1 cellular context compared by ENCODE assay signal in the genomic region with DNA sequence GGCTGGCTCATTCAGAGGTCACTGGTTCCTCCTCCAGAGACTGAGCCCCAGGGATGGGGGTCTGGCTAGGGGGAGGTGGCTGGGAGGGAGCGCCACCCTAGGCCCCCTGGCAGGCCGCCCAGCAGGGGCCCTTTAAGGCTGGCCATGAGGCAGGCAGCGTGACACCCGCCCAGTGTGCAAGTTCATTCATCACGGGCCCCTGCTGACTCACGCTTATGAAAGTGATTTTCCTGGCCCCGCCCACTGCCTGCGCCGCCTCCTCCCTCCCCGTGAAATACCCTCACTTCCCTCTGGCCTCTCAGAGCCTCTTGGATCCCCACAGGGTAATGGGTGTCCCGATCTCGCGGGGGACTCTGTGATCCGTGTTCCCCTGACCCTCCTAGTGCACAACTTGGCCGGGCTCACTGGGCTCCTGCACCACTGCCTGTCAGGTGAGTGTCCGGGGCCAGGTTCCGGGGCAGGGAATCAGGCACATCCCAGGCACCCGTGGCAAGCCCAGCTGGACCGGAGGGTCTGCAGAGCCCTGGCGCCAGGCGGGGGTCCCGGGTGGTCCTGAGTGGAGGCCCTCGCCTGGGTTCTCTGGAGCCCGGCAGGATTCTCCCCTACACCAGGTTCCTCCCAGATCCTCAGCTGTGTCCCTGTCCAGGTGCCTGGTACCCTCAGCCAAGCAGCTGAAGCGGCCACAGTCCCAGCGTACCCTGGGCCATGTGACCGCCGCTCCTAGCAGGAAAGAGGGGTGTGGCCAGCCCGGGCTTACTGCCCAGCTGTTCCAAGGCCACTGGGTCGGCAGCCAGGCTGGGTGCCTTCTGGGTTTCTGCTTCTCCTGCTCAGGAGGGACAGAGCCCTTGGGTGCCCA.
A peak's percentile ranks its signal among the peaks of the same experiment; 100 is the strongest.
TF ChIP-seq lines count a peak whose summit lies in the region.

A gene with protein sequence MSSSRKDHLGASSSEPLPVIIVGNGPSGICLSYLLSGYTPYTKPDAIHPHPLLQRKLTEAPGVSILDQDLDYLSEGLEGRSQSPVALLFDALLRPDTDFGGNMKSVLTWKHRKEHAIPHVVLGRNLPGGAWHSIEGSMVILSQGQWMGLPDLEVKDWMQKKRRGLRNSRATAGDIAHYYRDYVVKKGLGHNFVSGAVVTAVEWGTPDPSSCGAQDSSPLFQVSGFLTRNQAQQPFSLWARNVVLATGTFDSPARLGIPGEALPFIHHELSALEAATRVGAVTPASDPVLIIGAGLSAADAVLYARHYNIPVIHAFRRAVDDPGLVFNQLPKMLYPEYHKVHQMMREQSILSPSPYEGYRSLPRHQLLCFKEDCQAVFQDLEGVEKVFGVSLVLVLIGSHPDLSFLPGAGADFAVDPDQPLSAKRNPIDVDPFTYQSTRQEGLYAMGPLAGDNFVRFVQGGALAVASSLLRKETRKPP (plus strand): TSS at position 301 of the 856 bp plus-strand sequence. CDS start 4,432 bp downstream, outside the sequence.

TF ChIP-seq in HepG2, 621 proteins besides CTCF, POLR2A, EP300 and RAD21 (continued from another document and continues in another):
- TF ChIP-seq, protein P1, sequence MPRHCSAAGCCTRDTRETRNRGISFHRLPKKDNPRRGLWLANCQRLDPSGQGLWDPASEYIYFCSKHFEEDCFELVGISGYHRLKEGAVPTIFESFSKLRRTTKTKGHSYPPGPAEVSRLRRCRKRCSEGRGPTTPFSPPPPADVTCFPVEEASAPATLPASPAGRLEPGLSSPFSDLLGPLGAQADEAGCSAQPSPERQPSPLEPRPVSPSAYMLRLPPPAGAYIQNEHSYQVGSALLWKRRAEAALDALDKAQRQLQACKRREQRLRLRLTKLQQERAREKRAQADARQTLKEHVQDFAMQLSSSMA (CRISPR knock-in tag; IDR thresholded peaks at IDR 0.05) = peak; percentile 73; the same call in 1 of the 2 replicates
- TF ChIP-seq ZNF652 (CRISPR knock-in tag; IDR thresholded peaks at IDR 0.05; ENCODE audit: borderline replicate concordance, low read depth) (peak; percentile 76), GATA4 (IDR thresholded peaks at IDR 0.05; ENCODE audit: borderline replicate concordance, low read depth) (peak; percentile 73; the same call in 1 of the 2 replicates), PHF5A (CRISPR knock-in tag; IDR thresholded peaks at IDR 0.05; ENCODE audit: low read depth, unreplicated experiment) (peak; percentile 19), PITX1 (CRISPR knock-in tag; IDR thresholded peaks at IDR 0.05) (peak; percentile 81), ZNF101 (CRISPR knock-in tag; IDR thresholded peaks at IDR 0.05; ENCODE audit: borderline replicate concordance, low read depth) (0 out of 2 replicates have a peak, but pooled peaks have one; percentile 2), REL (CRISPR knock-in tag; conservative IDR thresholded peaks at IDR 0.05) (no peak), ZNF761 (CRISPR knock-in tag; conservative IDR thresholded peaks at IDR 0.05) (peak; percentile 62), HNF4G (IDR thresholded peaks at IDR 0.05; ENCODE audit: borderline replicate concordance, low read depth, low read length) (peak; percentile 40; the same call in 1 of the 2 replicates), HNF4G (CRISPR knock-in tag; IDR thresholded peaks at IDR 0.05; ENCODE audit: borderline replicate concordance, low read depth) (no peak), ZNF460 (CRISPR knock-in tag; IDR thresholded peaks at IDR 0.05; ENCODE audit: borderline replicate concordance) (no peak), TRIM24 (CRISPR knock-in tag; IDR thresholded peaks at IDR 0.05) (no peak), FOXJ3 (CRISPR knock-in tag; IDR thresholded peaks at IDR 0.05; ENCODE audit: borderline replicate concordance) (peak; percentile 77), RFX1 (IDR thresholded peaks at IDR 0.05) (no peak), FOSL2 (CRISPR knock-in tag; IDR thresholded peaks at IDR 0.05) (peak; percentile 96), TEAD3 (CRISPR knock-in tag; optimal IDR thresholded peaks at IDR 0.05; ENCODE audit: borderline replicate concordance) (peak; percentile 52), PHB2 (IDR thresholded peaks at IDR 0.05; ENCODE audit: partially characterized antibody) (no peak), CAMTA2 (CRISPR knock-in tag; IDR thresholded peaks at IDR 0.05; ENCODE audit: borderline replicate concordance) (0 out of 2 replicates have a peak, but pooled peaks have one; percentile 93), BCL6 (CRISPR knock-in tag; IDR thresholded peaks at IDR 0.05) (peak; percentile 45), ZNF703 (CRISPR knock-in tag; IDR thresholded peaks at IDR 0.05; ENCODE audit: borderline replicate concordance) (peak; percentile 79; the same call in 1 of the 2 replicates), ZNF879 (CRISPR knock-in tag; IDR thresholded peaks at IDR 0.05) (no peak), CEBPG (CRISPR knock-in tag; IDR thresholded peaks at IDR 0.05) (peak; percentile 67), KLF13 (CRISPR knock-in tag; IDR thresholded peaks at IDR 0.05) (no peak; the same call in 1 of the 2 replicates), MAFK (conservative IDR thresholded peaks at IDR 0.05 in 1 of 2, IDR thresholded peaks at IDR 0.05 in 1 of 2; ENCODE audit: low read length in 2 of 2) (peak; percentile 70 to 93), HES4 (CRISPR knock-in tag; IDR thresholded peaks at IDR 0.05; ENCODE audit: borderline replicate concordance) (no peak), HMGA1 (CRISPR knock-in tag; conservative IDR thresholded peaks at IDR 0.05) (no peak)
- TF ChIP-seq, protein P2, sequence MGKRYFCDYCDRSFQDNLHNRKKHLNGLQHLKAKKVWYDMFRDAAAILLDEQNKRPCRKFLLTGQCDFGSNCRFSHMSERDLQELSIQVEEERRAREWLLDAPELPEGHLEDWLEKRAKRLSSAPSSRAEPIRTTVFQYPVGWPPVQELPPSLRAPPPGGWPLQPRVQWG (CRISPR knock-in tag; IDR thresholded peaks at IDR 0.05; ENCODE audit: borderline replicate concordance, low read depth) = no peak
- TF ChIP-seq, protein P3, sequence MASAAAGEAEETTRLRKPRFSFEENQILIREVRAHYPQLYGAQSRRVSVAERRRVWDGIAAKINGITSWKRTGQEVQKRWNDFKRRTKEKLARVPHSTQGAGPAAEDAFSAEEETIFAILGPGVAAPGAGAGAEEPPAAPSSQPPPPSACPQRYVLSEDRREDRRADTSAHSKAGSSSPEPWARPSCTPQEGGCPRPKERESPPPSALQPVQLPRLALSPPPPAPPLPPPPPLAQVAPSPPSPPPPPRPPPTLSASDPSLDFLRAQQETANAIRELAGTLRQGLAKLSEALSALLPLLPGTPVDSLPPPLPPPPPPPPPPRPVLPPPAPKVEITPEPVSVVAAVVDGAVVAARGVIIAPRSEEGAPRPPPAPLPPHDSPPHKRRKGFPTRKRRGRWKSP (CRISPR knock-in tag; IDR thresholded peaks at IDR 0.05) = peak; percentile 77
- TF ChIP-seq, protein P4, sequence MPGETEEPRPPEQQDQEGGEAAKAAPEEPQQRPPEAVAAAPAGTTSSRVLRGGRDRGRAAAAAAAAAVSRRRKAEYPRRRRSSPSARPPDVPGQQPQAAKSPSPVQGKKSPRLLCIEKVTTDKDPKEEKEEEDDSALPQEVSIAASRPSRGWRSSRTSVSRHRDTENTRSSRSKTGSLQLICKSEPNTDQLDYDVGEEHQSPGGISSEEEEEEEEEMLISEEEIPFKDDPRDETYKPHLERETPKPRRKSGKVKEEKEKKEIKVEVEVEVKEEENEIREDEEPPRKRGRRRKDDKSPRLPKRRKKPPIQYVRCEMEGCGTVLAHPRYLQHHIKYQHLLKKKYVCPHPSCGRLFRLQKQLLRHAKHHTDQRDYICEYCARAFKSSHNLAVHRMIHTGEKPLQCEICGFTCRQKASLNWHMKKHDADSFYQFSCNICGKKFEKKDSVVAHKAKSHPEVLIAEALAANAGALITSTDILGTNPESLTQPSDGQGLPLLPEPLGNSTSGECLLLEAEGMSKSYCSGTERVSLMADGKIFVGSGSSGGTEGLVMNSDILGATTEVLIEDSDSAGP (CRISPR knock-in tag; IDR thresholded peaks at IDR 0.05; ENCODE audit: borderline replicate concordance) = peak; percentile 100
- TF ChIP-seq, protein P5, sequence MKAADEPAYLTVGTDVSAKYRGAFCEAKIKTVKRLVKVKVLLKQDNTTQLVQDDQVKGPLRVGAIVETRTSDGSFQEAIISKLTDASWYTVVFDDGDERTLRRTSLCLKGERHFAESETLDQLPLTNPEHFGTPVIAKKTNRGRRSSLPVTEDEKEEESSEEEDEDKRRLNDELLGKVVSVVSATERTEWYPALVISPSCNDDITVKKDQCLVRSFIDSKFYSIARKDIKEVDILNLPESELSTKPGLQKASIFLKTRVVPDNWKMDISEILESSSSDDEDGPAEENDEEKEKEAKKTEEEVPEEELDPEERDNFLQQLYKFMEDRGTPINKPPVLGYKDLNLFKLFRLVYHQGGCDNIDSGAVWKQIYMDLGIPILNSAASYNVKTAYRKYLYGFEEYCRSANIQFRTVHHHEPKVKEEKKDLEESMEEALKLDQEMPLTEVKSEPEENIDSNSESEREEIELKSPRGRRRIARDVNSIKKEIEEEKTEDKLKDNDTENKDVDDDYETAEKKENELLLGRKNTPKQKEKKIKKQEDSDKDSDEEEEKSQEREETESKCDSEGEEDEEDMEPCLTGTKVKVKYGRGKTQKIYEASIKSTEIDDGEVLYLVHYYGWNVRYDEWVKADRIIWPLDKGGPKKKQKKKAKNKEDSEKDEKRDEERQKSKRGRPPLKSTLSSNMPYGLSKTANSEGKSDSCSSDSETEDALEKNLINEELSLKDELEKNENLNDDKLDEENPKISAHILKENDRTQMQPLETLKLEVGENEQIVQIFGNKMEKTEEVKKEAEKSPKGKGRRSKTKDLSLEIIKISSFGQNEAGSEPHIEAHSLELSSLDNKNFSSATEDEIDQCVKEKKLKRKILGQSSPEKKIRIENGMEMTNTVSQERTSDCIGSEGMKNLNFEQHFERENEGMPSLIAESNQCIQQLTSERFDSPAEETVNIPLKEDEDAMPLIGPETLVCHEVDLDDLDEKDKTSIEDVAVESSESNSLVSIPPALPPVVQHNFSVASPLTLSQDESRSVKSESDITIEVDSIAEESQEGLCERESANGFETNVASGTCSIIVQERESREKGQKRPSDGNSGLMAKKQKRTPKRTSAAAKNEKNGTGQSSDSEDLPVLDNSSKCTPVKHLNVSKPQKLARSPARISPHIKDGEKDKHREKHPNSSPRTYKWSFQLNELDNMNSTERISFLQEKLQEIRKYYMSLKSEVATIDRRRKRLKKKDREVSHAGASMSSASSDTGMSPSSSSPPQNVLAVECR (CRISPR knock-in tag; IDR thresholded peaks at IDR 0.05; ENCODE audit: borderline replicate concordance) = peak; percentile 87
- TF ChIP-seq, protein P6, sequence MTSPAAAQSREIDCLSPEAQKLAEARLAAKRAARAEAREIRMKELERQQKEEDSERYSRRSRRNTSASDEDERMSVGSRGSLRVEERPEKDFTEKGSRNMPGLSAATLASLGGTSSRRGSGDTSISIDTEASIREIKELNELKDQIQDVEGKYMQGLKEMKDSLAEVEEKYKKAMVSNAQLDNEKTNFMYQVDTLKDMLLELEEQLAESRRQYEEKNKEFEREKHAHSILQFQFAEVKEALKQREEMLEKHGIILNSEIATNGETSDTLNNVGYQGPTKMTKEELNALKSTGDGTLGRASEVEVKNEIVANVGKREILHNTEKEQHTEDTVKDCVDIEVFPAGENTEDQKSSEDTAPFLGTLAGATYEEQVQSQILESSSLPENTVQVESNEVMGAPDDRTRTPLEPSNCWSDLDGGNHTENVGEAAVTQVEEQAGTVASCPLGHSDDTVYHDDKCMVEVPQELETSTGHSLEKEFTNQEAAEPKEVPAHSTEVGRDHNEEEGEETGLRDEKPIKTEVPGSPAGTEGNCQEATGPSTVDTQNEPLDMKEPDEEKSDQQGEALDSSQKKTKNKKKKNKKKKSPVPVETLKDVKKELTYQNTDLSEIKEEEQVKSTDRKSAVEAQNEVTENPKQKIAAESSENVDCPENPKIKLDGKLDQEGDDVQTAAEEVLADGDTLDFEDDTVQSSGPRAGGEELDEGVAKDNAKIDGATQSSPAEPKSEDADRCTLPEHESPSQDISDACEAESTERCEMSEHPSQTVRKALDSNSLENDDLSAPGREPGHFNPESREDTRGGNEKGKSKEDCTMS (CRISPR knock-in tag; conservative IDR thresholded peaks at IDR 0.05) = no peak
- TF ChIP-seq, protein P7, sequence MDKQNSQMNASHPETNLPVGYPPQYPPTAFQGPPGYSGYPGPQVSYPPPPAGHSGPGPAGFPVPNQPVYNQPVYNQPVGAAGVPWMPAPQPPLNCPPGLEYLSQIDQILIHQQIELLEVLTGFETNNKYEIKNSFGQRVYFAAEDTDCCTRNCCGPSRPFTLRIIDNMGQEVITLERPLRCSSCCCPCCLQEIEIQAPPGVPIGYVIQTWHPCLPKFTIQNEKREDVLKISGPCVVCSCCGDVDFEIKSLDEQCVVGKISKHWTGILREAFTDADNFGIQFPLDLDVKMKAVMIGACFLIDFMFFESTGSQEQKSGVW (CRISPR knock-in tag; IDR thresholded peaks at IDR 0.05; ENCODE audit: borderline replicate concordance) = no peak; the same call in 1 of the 2 replicates
- TF ChIP-seq, protein P8, sequence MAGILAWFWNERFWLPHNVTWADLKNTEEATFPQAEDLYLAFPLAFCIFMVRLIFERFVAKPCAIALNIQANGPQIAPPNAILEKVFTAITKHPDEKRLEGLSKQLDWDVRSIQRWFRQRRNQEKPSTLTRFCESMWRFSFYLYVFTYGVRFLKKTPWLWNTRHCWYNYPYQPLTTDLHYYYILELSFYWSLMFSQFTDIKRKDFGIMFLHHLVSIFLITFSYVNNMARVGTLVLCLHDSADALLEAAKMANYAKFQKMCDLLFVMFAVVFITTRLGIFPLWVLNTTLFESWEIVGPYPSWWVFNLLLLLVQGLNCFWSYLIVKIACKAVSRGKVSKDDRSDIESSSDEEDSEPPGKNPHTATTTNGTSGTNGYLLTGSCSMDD (CRISPR knock-in tag; IDR thresholded peaks at IDR 0.05) = no peak
- TF ChIP-seq, protein P9, sequence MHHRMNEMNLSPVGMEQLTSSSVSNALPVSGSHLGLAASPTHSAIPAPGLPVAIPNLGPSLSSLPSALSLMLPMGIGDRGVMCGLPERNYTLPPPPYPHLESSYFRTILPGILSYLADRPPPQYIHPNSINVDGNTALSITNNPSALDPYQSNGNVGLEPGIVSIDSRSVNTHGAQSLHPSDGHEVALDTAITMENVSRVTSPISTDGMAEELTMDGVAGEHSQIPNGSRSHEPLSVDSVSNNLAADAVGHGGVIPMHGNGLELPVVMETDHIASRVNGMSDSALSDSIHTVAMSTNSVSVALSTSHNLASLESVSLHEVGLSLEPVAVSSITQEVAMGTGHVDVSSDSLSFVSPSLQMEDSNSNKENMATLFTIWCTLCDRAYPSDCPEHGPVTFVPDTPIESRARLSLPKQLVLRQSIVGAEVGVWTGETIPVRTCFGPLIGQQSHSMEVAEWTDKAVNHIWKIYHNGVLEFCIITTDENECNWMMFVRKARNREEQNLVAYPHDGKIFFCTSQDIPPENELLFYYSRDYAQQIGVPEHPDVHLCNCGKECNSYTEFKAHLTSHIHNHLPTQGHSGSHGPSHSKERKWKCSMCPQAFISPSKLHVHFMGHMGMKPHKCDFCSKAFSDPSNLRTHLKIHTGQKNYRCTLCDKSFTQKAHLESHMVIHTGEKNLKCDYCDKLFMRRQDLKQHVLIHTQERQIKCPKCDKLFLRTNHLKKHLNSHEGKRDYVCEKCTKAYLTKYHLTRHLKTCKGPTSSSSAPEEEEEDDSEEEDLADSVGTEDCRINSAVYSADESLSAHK (CRISPR knock-in tag; IDR thresholded peaks at IDR 0.05; ENCODE audit: borderline replicate concordance) = no peak
- TF ChIP-seq, protein P10, sequence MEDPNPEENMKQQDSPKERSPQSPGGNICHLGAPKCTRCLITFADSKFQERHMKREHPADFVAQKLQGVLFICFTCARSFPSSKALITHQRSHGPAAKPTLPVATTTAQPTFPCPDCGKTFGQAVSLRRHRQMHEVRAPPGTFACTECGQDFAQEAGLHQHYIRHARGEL (CRISPR knock-in tag; IDR thresholded peaks at IDR 0.05) = 0 out of 2 replicates have a peak, but pooled peaks have one; percentile 42
- TF ChIP-seq, protein P11, sequence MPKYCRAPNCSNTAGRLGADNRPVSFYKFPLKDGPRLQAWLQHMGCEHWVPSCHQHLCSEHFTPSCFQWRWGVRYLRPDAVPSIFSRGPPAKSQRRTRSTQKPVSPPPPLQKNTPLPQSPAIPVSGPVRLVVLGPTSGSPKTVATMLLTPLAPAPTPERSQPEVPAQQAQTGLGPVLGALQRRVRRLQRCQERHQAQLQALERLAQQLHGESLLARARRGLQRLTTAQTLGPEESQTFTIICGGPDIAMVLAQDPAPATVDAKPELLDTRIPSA (CRISPR knock-in tag; IDR thresholded peaks at IDR 0.05; ENCODE audit: borderline replicate concordance) = no peak
